In the genomic region with DNA sequence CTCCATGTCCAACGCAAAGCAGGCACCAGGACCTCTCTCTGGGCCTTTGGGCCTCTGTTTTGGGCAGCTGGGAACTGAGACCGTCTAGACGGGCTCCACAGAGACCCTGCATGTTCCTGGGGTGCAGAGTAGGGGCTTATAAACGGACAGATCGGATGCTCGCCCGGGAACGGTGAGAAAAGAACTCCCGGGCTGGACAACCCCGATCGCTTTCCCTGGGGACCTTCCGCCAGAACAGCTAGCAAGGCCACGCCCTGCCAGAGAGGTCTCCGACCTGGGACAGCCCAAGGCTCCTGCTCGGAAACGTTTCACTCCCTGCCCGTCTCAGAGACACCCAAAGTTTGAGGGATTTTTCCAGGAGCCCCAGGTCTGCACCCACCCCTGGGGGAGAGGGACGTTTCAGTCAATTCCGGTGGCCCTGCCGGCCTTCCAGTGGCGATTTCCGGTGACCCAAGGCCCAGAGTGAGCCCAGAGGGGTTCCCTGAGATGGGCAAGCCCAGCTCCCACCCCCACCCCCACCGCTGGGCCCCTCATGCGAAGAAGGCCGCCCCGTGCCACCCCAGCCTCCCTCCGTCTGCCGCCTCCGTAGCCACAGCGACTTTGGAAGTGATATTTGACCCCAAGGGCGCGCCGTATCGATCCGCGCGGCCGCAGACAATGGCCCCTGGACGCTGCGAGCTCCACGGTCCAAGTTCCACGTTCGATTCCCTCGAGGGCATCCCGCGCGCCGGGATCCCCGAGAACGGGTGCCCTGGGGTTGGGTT, we compare ENCODE assay signal across 8 cellular contexts. TPM values are rescaled to one million over a fixed set of nuclear protein-coding genes. Genes with fewer than 3 reads are reported as not detected.
A peak's percentile ranks its signal among the peaks of the same experiment; 100 is the strongest.
DNase-seq lines count a peak whose midpoint lies in the region; ATAC-seq and TF ChIP-seq lines count a peak whose summit lies in the region.

No MANE protein-coding gene starts in this region.

- H3K9me3 ChIP-seq in SJSA1 (replicated peaks) = no peaks in the 10 kb centered on the region; the same call in 1 of the 2 replicates
- H3K9me3 ChIP-seq in naive thymus-derived CD4-positive, alpha-beta T cell (ENCODE audit: control insufficient read depth in 2 of 3, low read length in 3 of 3) = no peaks in the 10 kb centered on the region

- DNase-seq in GM12865 (ENCODE audit: low read depth) (no peak), SJSA1 (ENCODE audit: low read depth in 1 of 2, low spot score in 2 of 2) (peak in 1 of 2 experiments; percentile 27), epithelial cell of esophagus (ENCODE audit: low read depth) (no peak), T-helper 9 cell (no peak), GM19238 (ENCODE audit: insufficient read length, low spot score) (no peak), germinal center (ENCODE audit: low spot score) (no peak)
- DNase-seq in naive thymus-derived CD4-positive, alpha-beta T cell = no peak

- peaks cover 30% of the 10 kb centered on the region for H3K4me1 ChIP-seq in SJSA1 (replicated peaks)
- H3K4me1 ChIP-seq in naive thymus-derived CD4-positive, alpha-beta T cell (ENCODE audit: control insufficient read depth in 2 of 2, insufficient read depth in 2 of 2, low read length in 2 of 2) = peaks cover 0 to 11% of the 10 kb centered on the region in 2 donors

- H3K4me1 Mint-ChIP-seq in naive thymus-derived CD4-positive, alpha-beta T cell = peaks cover 0 to 14% (median 5%) of the 10 kb centered on the region in 7 donors

- H3K36me3 Mint-ChIP-seq in naive thymus-derived CD4-positive, alpha-beta T cell = no peaks in the 10 kb centered on the region

- peak overlapping the region; percentile 49 for H3K4me3 ChIP-seq in GM12865 (ENCODE audit: low read depth, low read length)
- peak overlapping the region; percentile 89 for H3K4me3 ChIP-seq in SJSA1
- H3K4me3 ChIP-seq in epithelial cell of esophagus (ENCODE audit: low read length) = peak overlapping the region; percentile 90
- H3K4me3 ChIP-seq in naive thymus-derived CD4-positive, alpha-beta T cell (ENCODE audit: low read length) = no peak overlapping the region

- H3K9me3 Mint-ChIP-seq in naive thymus-derived CD4-positive, alpha-beta T cell = peaks cover 0 to 2% (median 0%) of the 10 kb centered on the region in 11 donors

- H3K4me3 Mint-ChIP-seq in naive thymus-derived CD4-positive, alpha-beta T cell = peak overlapping the region in 9 of 10 donors; percentile 34 to 75 (median 52)

- TF ChIP-seq CTCF in GM12865 (IDR thresholded peaks at IDR 0.05; ENCODE audit: insufficient read depth, low read depth, low read length, missing control alignments) (no peak), epithelial cell of esophagus (IDR thresholded peaks at IDR 0.05; ENCODE audit: insufficient read depth, low read depth, low read length, missing control alignments) (no peak)

- peaks cover 0 to 16% (median 0%) of the 10 kb centered on the region in 5 donors for H3K27me3 Mint-ChIP-seq in naive thymus-derived CD4-positive, alpha-beta T cell

- CTCF ChIA-PET in naive thymus-derived CD4-positive, alpha-beta T cell (lab: Charles Lee) = interaction anchor here (1.1 kb wide), 1 partner anchor 16 kb away, joined by 4 read pairs; no protein-coding TSS in a partner anchor

- intact Hi-C loops in naive thymus-derived CD4-positive, alpha-beta T cell (cut with micrococcal nuclease) = no loop called here

- no peak overlapping the region for H3K27ac ChIP-seq in SJSA1
- no peak overlapping the region for H3K27ac ChIP-seq in naive thymus-derived CD4-positive, alpha-beta T cell (ENCODE audit: low read depth, low read length)

- no peak for ATAC-seq in naive thymus-derived CD4-positive, alpha-beta T cell
- no peak for ATAC-seq in esophagus mucosa

- POLR2A ChIA-PET in naive thymus-derived CD4-positive, alpha-beta T cell (lab: Charles Lee) = interaction anchor here (0.9 to 1.3 kb wide), 3 partner anchors 8 to 118 kb away, joined by 3 to 5 read pairs (median 3); no protein-coding TSS in a partner anchor

- H3K27me3 ChIP-seq in SJSA1 (replicated peaks) = no peaks in the 10 kb centered on the region
- H3K27me3 ChIP-seq in naive thymus-derived CD4-positive, alpha-beta T cell (ENCODE audit: control insufficient read depth in 2 of 2, insufficient read depth in 2 of 2, low read length in 2 of 2) = no peaks in the 10 kb centered on the region

- H3K36me3 ChIP-seq in SJSA1 = peaks cover 8% of the 10 kb centered on the region; the same call in 1 of the 2 replicates
- H3K36me3 ChIP-seq in naive thymus-derived CD4-positive, alpha-beta T cell (ENCODE audit: control insufficient read depth in 2 of 3, insufficient read depth in 3 of 3, low read length in 3 of 3) = no peaks in the 10 kb centered on the region

- H3K27ac Mint-ChIP-seq in naive thymus-derived CD4-positive, alpha-beta T cell = peak overlapping the region in 1 of 9 donors; percentile 48

RNA-seq across cellular contexts. Expression of a gene that starts 1.7 kb away (rescaled TPM):
- 55.1 and 64.8 TPM in 2 replicates for total RNA-seq in SJSA1 (2014; rRNA removed; shearing (Covaris generic))
- 1 to 10 TPM; 2.2 to 7.8 (median 7.0) TPM for total RNA-seq in naive thymus-derived CD4-positive, alpha-beta T cell
- 1 to 10 TPM; 1.4 to 1.8 TPM for polyA plus RNA-seq in naive thymus-derived CD4-positive, alpha-beta T cell
- total RNA-seq in esophagus mucosa = 53.8 TPM

RNA-seq across cellular contexts. Expression of a gene that starts 18.0 kb away (rescaled TPM):
- 10.6 TPM in 1 of 2 replicates, not detected in the other for total RNA-seq in SJSA1 (2014; rRNA removed; shearing (Covaris generic))
- total RNA-seq in naive thymus-derived CD4-positive, alpha-beta T cell = 10 to 100 TPM; 21.8 to 32.8 (median 29.8) TPM
- 10 to 100 TPM; 37.7 to 41.1 TPM for polyA plus RNA-seq in naive thymus-derived CD4-positive, alpha-beta T cell
- total RNA-seq in esophagus mucosa = 13.3 TPM

RNA-seq across cellular contexts. Expression of a gene that starts 20.5 kb away (rescaled TPM):
- total RNA-seq in SJSA1 (2014; rRNA removed; shearing (Covaris generic)) = not detected in 2 replicates
- 1 to 10 TPM in 1 of 5 experiments, under 1 TPM in 4; 0.22 to 1.2 (median 0.36) TPM for total RNA-seq in naive thymus-derived CD4-positive, alpha-beta T cell
- polyA plus RNA-seq in naive thymus-derived CD4-positive, alpha-beta T cell = under 1 TPM in 1 of 2 donors, not detected in 1; 0.61 TPM
- total RNA-seq in esophagus mucosa = 0.64 TPM

RNA-seq across cellular contexts. Expression of a gene that starts 23.2 kb away (rescaled TPM):
- 138 and 146 TPM in 2 replicates for total RNA-seq in SJSA1 (2014; rRNA removed; shearing (Covaris generic))
- 100 to 1,000 TPM in 2 of 5 experiments, 10 to 100 TPM in 3; 72.4 to 111 (median 95.6) TPM for total RNA-seq in naive thymus-derived CD4-positive, alpha-beta T cell
- 100 to 1,000 TPM in 1 of 2 donors, 10 to 100 TPM in 1; 94.9 to 110 TPM for polyA plus RNA-seq in naive thymus-derived CD4-positive, alpha-beta T cell
- total RNA-seq in esophagus mucosa = 55.8 TPM

RNA-seq across cellular contexts. Expression of a gene that starts 28.9 kb away (rescaled TPM):
- total RNA-seq in SJSA1 (2014; rRNA removed; shearing (Covaris generic)) = 23.1 and 38.4 TPM in 2 replicates
- total RNA-seq in naive thymus-derived CD4-positive, alpha-beta T cell = 10 to 100 TPM; 24.7 to 51.1 (median 30.5) TPM
- polyA plus RNA-seq in naive thymus-derived CD4-positive, alpha-beta T cell = 10 to 100 TPM; 63.1 to 68.3 TPM
- total RNA-seq in esophagus mucosa = 21.7 TPM
